In the genomic region with DNA sequence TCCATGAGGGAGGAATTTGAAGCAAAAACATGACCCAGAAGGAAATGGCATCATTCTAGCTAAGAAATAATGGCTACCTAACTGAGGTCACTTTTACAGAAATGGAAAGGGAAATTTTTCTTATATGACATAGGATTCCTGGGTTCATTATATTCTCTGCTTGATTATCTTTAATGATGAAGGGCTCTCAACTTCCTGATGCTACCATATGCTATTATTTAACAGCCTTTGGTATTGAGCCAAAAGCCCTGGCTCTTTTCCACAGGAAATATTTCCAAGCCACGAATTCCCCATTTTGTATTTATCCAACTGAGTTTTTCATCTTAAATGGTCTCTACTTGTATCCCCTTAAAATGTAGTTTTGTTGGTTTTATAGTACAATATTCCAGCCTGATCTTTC, we compare ENCODE assay signal across 20 cellular contexts.
DNase-seq lines count a peak whose midpoint lies in the region; ATAC-seq, FAIRE-seq and TF ChIP-seq lines count a peak whose summit lies in the region.
"Had no signal": no experiment of that assay in that cellular context is flagged by ENCODE, and none has a peak within 500 bp of the region (broad histone marks: within the 10 kb centered on the region; RNA-seq: fewer than 3 reads in every experiment).

No MANE protein-coding gene starts in this region.

- H4K8ac ChIP-seq in IMR-90 (ENCODE audit: low read depth in 2 of 2, low read length in 2 of 2) = peak overlapping the region; percentile 12 to 77; a peak in 3 of 4 replicates

- no CpG with 5 or more reads among the region's 1 CpG for WGBS in IMR-90 (ENCODE audit: extremely low coverage in 2 of 2, insufficient read length in 1 of 2), 2 experiments
- 72% methylated on average over 1 of the region's 1 CpG for WGBS in smooth muscle cell (ENCODE audit: low lambda C conversion rate)
- 18 to 19% methylated on average over 1 of the region's 1 CpG for WGBS in pancreas, 2 donors

- no peak for FAIRE-seq in pancreas (lab: Jason Lieb, UNC)

- H3K4me1 ChIP-seq in IMR-90 (ENCODE audit: control insufficient read depth, insufficient read depth, low read length) (peaks cover 28% of the 10 kb centered on the region), smooth muscle cell (ENCODE audit: low read depth) (no peaks in the 10 kb centered on the region), pancreas (peaks cover 0 to 4% (median 0%) of the 10 kb centered on the region in 3 donors)
- H3K4me1 ChIP-seq: Caco-2 had no signal

- H3K56ac ChIP-seq in IMR-90 (ENCODE audit: extremely low read depth, insufficient read depth, low read length) = no peak overlapping the region

- H3K18ac ChIP-seq in IMR-90 (ENCODE audit: low read depth, low read length) = peak overlapping the region; percentile 89; the same call in 1 of the 2 replicates

- peak overlapping the region; percentile 85; the same call in 1 of the 2 replicates for H4K5ac ChIP-seq in IMR-90 (ENCODE audit: low read depth, low read length)

- CTCF ChIA-PET in IMR-90 (lab: Yijun Ruan, JAX) = interaction anchor here (1.0 to 1.5 kb wide), 2 partner anchors 11 to 12 kb away, joined by 4 to 5 read pairs; no protein-coding TSS in a partner anchor

- DNase-seq in IMR-90 (peak; percentile 27), cardiac fibroblast (ENCODE audit: low read depth in 2 of 2) (peak; percentile 31 to 48), fibroblast of pulmonary artery (ENCODE audit: low read depth) (peak; percentile 56), smooth muscle cell (lab: John Stamatoyannopoulos, UW; ENCODE audit: unreplicated experiment) (no peak), NCI-H1092 treated with DMSO at 0.1 percent for 48 hours (lab: John Stamatoyannopoulos, UW) (no peak), pancreas (no peak)
- DNase-seq in activated CD4-positive, alpha-beta T cell treated with anti-CD3 and anti-CD28 coated beads for 4 hours = no peak
- DNase-seq: Caco-2; CD4-positive, CD25-positive, alpha-beta regulatory T cell; DMS53; GM23248; HCEC 1CT; KBM-7; MG63; NCI-H1105; NCI-H1694 treated with DMSO at 0.1 percent for 48 hours; NCI-H2107; NCI-H2227 treated with DMSO at 0.1 percent for 48 hours; SHP77 treated with DMSO at 0.1 percent for 48 hours had no signal

- peak overlapping the region; percentile 99 for H2AK5ac ChIP-seq in IMR-90 (ENCODE audit: low read depth, low read length)

- no peaks in the 10 kb centered on the region for H3K27me3 ChIP-seq in IMR-90 (ENCODE audit: control insufficient read depth, insufficient read depth, low read length)
- H3K27me3 ChIP-seq in smooth muscle cell (ENCODE audit: low read depth) = no peaks in the 10 kb centered on the region
- H3K27me3 ChIP-seq in pancreas = no peaks in the 10 kb centered on the region
- H3K27me3 ChIP-seq: MG63 had no signal

- no peak for TF ChIP-seq POLR2A in IMR-90 (IDR thresholded peaks at IDR 0.05; ENCODE audit: low read depth, low read length)

- peak overlapping the region; percentile 94; the same call in 1 of the 2 replicates for H3K4ac ChIP-seq in IMR-90 (ENCODE audit: low read depth, low read length)

- H3K14ac ChIP-seq in IMR-90 (replicated peaks; ENCODE audit: low read depth, low read length) = peak overlapping the region; percentile 94

- POLR2A ChIA-PET in IMR-90 (lab: Charles Lee; ENCODE audit: unreplicated experiment) = no interaction called here

- H3K36me3 ChIP-seq in IMR-90 (ENCODE audit: control insufficient read depth, insufficient read depth, low read length) = no peaks in the 10 kb centered on the region
- H3K36me3 ChIP-seq in smooth muscle cell (ENCODE audit: low read depth) = no peaks in the 10 kb centered on the region
- no peaks in the 10 kb centered on the region for H3K36me3 ChIP-seq in pancreas
- H3K36me3 ChIP-seq: MG63 had no signal

- no peak overlapping the region for H3K4me3 ChIP-seq in IMR-90 (ENCODE audit: insufficient read depth, low read depth, low read length)
- no peak overlapping the region for H3K4me3 ChIP-seq in cardiac fibroblast (replicated peaks in 1 of 2; ENCODE audit: low read depth in 2 of 2, low read length in 2 of 2)
- no peak overlapping the region for H3K4me3 ChIP-seq in fibroblast of pulmonary artery (replicated peaks; ENCODE audit: low read depth, low read length)
- no peak overlapping the region for H3K4me3 ChIP-seq in smooth muscle cell
- H3K4me3 ChIP-seq in pancreas = no peak overlapping the region
- H3K4me3 ChIP-seq: GM23248, MG63 had no signal

- H3K79me1 ChIP-seq in IMR-90 (ENCODE audit: low read depth in 1 of 2, low read length in 2 of 2) = peaks cover 0 to 4% of the 10 kb centered on the region in 2 experiments; a peak in 2 of 4 replicates

- no peak for TF ChIP-seq RAD21 in IMR-90 (IDR thresholded peaks at IDR 0.05; ENCODE audit: low read length)

- H2BK120ac ChIP-seq in IMR-90 (ENCODE audit: low read depth, low read length) = peak overlapping the region; percentile 97

- dilution Hi-C loops in IMR-90 (cut with HindIII; ENCODE audit: low sequenced_read_pairs, unreplicated experiment) = no loop called here

- H2BK5ac ChIP-seq in IMR-90 (ENCODE audit: low read depth, low read length, poor library complexity, severe bottlenecking) = peak overlapping the region; percentile 67

- intact Hi-C loops in IMR-90 (cut with micrococcal nuclease) = no loop called here
- intact Hi-C loops in pancreas (cut with DNase I) = no loop called here

- H4K91ac ChIP-seq in IMR-90 (ENCODE audit: insufficient read depth, low read depth, low read length) = peak overlapping the region; percentile 89

- H2BK15ac ChIP-seq in IMR-90 (ENCODE audit: low read depth, low read length) = peak overlapping the region; percentile 87

- no peak overlapping the region for H2AK9ac ChIP-seq in IMR-90 (replicated peaks; ENCODE audit: low read depth, low read length, poor library complexity)

- no peak overlapping the region for H3K4me2 ChIP-seq in IMR-90 (ENCODE audit: low read depth, low read length)
- no peak overlapping the region for H3K4me2 ChIP-seq in smooth muscle cell

- H4K20me1 ChIP-seq in IMR-90 (ENCODE audit: insufficient read depth, low read length) (no peaks in the 10 kb centered on the region), smooth muscle cell (ENCODE audit: low read depth) (no peaks in the 10 kb centered on the region)

- no TSS peak for BruUV-seq in IMR-90 (replicated peaks; lab: Mats Ljungman, UMichigan)

- H2AFZ ChIP-seq in IMR-90 (replicated peaks; ENCODE audit: low read length, poor library complexity) (no peak overlapping the region), smooth muscle cell (ENCODE audit: low read depth) (no peak overlapping the region)
- H2AFZ ChIP-seq: GM23248 had no signal

- H3K9me3 ChIP-seq in IMR-90 (ENCODE audit: control insufficient read depth, insufficient read depth, low read length) = no peaks in the 10 kb centered on the region
- H3K9me3 ChIP-seq in smooth muscle cell (replicated peaks; ENCODE audit: low read depth) = no peaks in the 10 kb centered on the region
- H3K9me3 ChIP-seq in pancreas = no peaks in the 10 kb centered on the region
- H3K9me3 ChIP-seq: Caco-2, MG63 had no signal

- H3K9me1 ChIP-seq in IMR-90 (ENCODE audit: insufficient read depth, low read length) = peaks cover 31% of the 10 kb centered on the region

- no peak overlapping the region for H3K9ac ChIP-seq in IMR-90 (ENCODE audit: low read depth, low read length)
- H3K9ac ChIP-seq in smooth muscle cell (ENCODE audit: low read depth) = no peak overlapping the region
- H3K9ac ChIP-seq: GM23248 had no signal

- in situ Hi-C loops in IMR-90 (cut with MboI; ENCODE audit: low sequenced_read_pairs) = no loop called here

- H3K23ac ChIP-seq in IMR-90 (ENCODE audit: low read depth, low read length) = peak overlapping the region; percentile 83; the same call in 1 of the 2 replicates

- peak overlapping the region; percentile 98 for H2BK20ac ChIP-seq in IMR-90 (ENCODE audit: low read depth, low read length)

- H3F3A ChIP-seq in smooth muscle cell (ENCODE audit: low read depth) = peaks cover 6% of the 10 kb centered on the region

- TF ChIP-seq CTCF in IMR-90 (conservative IDR thresholded peaks at IDR 0.05; ENCODE audit: low read depth, low read length) = no peak
- TF ChIP-seq CTCF in cardiac fibroblast (IDR thresholded peaks at IDR 0.05; ENCODE audit: low read depth, low read length) = no peak
- no peak for TF ChIP-seq CTCF in fibroblast of pulmonary artery (IDR thresholded peaks at IDR 0.05; ENCODE audit: low read length, missing control alignments)
- no peak for TF ChIP-seq CTCF in smooth muscle cell (IDR thresholded peaks at IDR 0.05; ENCODE audit: borderline replicate concordance, insufficient read depth, poor library complexity, severe bottlenecking)
- TF ChIP-seq CTCF in pancreas (IDR thresholded peaks at IDR 0.05) = no peak

- ATAC-seq in IMR-90 (ENCODE audit: low read depth) = no peak
- no peak for ATAC-seq in pancreas
- ATAC-seq: Panc1 had no signal

- H3K27ac ChIP-seq in IMR-90 (ENCODE audit: insufficient read depth, low read length) (no peak overlapping the region), smooth muscle cell (ENCODE audit: low read depth) (peak overlapping the region; percentile 66), pancreas (no peak overlapping the region)
- H3K27ac ChIP-seq: GM23248 had no signal

- H3K79me2 ChIP-seq in smooth muscle cell (ENCODE audit: low read depth) = no peaks in the 10 kb centered on the region

TF ChIP-seq in IMR-90, 13 proteins besides CTCF, POLR2A, EP300 and RAD21:
- no peak for TF ChIP-seq USF2 (IDR thresholded peaks at IDR 0.05; ENCODE audit: low read depth, low read length)

Comparison
In these comparisons a context has a peak if more than half of its experiments do, and no peak if none do; other contexts are left out.
1. DNase-seq: peak in IMR-90 (single experiment), cardiac fibroblast (2 of 2) and fibroblast of pulmonary artery (single experiment); none in smooth muscle cell (single experiment), activated CD4-positive, alpha-beta T cell treated with anti-CD3 and anti-CD28 coated beads for 4 hours (0 of 2), NCI-H1092 treated with DMSO at 0.1 percent for 48 hours (single experiment) and pancreas (0 of 6).